1 cellular context compared by ENCODE assay signal in the genomic region with DNA sequence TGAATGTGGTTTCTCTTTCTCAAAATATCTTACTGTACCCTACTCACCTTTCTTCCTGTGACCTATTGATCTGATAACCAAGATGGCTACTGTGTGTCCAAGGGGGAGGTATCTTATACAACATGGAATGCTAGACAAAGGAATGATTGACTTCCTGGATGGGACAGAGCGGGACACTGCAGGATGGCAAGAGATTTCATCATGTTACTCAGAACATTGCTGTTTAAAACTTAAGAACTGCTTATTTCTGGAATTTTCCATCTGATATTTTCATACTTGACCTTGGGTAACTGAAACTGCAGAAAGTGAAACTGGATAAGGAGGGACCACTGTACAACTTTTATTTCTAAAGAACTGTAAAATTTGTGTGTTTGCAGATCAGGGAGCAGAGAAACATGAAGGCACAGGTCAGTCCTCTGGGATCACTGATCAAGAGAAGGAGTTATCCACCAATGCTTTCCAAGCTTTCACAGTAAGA.
A peak's percentile ranks its signal among the peaks of the same experiment; 100 is the strongest.
TF ChIP-seq lines count a peak whose summit lies in the region.

No MANE protein-coding gene starts in this region.

TF ChIP-seq in K562, 482 proteins besides CTCF, POLR2A, EP300 and RAD21 (continued from another document and continues in another):
- TF ChIP-seq RERE (CRISPR knock-in tag; IDR thresholded peaks at IDR 0.05; ENCODE audit: borderline replicate concordance) = no peak
- no peak for TF ChIP-seq MYBL2 (IDR thresholded peaks at IDR 0.05; ENCODE audit: low read depth)
- no peak for TF ChIP-seq MYBL2 (CRISPR knock-in tag; IDR thresholded peaks at IDR 0.05; ENCODE audit: borderline replicate concordance)
- TF ChIP-seq HSF4 (CRISPR knock-in tag; IDR thresholded peaks at IDR 0.05; ENCODE audit: borderline replicate concordance) = peak; percentile 23; the same call in 1 of the 2 replicates
- 0 out of 2 replicates have a peak, but pooled peaks have one; percentile 35 for TF ChIP-seq MTA3 (IDR thresholded peaks at IDR 0.05; ENCODE audit: borderline replicate concordance)
- TF ChIP-seq, protein P1, sequence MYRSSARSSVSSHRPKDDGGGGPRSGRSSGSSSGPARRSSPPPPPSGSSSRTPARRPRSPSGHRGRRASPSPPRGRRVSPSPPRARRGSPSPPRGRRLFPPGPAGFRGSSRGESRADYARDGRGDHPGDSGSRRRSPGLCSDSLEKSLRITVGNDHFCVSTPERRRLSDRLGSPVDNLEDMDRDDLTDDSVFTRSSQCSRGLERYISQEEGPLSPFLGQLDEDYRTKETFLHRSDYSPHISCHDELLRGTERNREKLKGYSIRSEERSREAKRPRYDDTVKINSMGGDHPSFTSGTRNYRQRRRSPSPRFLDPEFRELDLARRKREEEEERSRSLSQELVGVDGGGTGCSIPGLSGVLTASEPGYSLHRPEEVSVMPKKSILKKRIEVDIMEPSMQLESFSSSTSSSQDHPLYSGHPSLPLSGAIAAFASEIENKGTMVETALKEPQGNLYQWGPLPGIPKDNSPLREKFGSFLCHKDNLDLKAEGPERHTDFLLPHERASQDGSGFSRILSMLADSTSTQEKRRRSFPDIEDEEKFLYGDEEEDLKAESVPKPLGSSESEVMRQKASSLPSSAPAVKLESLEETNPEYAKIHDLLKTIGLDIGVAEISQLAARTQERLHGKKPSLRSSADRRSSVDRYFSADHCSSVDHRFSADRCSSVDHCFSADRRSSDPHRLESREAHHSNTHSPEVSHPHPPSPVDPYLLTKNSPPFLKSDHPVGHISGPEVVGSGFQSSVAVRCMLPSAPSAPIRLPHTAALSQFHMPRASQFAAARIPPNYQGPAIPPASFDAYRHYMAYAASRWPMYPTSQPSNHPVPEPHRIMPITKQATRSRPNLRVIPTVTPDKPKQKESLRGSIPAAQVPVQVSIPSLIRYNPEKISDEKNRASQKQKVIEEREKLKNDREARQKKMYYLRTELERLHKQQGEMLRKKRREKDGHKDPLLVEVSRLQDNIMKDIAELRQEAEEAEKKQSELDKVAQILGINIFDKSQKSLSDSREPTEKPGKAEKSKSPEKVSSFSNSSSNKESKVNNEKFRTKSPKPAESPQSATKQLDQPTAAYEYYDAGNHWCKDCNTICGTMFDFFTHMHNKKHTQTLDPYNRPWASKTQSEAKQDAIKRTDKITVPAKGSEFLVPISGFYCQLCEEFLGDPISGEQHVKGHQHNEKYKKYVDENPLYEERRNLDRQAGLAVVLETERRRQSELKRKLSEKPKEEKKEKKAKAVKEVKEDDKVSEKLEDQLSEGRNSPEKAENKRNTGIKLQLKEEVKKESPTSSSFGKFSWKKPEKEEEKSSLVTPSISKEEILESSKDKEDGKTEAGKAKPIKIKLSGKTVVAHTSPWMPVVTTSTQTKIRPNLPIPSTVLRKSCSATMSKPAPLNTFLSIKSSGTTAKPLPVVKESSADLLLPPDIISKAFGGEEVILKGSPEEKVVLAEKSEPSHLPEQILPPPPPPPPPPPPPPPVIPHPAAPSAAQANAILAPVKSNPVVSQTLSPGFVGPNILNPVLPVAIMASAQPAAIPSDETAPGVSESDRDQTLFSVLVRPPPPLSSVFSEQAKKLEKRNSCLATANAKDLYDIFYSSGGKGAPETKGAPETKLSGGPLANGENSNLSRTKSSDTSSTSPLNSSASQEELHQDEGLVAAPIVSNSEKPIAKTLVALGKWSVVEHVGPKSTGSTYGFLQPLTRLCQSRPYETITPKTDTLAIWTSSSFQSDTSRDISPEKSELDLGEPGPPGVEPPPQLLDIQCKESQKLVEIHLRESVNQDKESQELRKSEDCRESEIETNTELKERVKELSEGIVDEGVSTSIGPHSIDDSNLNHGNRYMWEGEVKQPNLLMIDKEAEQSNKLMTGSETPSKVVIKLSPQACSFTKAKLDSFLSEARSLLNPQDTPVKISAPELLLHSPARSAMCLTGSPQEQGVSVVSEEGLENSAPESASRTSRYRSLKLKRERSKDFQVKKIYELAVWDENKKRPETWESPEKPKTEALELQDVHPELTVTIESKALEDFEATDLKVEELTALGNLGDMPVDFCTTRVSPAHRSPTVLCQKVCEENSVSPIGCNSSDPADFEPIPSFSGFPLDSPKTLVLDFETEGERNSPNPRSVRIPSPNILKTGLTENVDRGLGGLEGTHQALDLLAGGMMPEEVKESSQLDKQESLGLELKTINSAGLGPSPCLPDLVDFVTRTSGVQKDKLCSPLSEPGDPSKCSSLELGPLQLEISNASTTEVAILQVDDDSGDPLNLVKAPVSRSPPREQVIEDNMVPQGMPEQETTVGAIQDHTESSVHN (IDR thresholded peaks at IDR 0.05; ENCODE audit: borderline replicate concordance in 1 of 2, low read depth in 1 of 2) = no peak
- TF ChIP-seq NONO (IDR thresholded peaks at IDR 0.05; ENCODE audit: low read depth in 2 of 2, low read length in 1 of 2) = no peak
- no peak for TF ChIP-seq TCF3 (CRISPR knock-in tag; IDR thresholded peaks at IDR 0.05)
- no peak for TF ChIP-seq ESRRB (CRISPR knock-in tag; IDR thresholded peaks at IDR 0.05; ENCODE audit: borderline replicate concordance)
- TF ChIP-seq ZBTB8A (IDR thresholded peaks at IDR 0.05; ENCODE audit: partially characterized antibody) = no peak
- TF ChIP-seq ZNF766 (CRISPR knock-in tag; conservative IDR thresholded peaks at IDR 0.05) = peak; percentile 52; the same call in 1 of the 2 replicates
- TF ChIP-seq YBX1 (IDR thresholded peaks at IDR 0.05) = no peak
- TF ChIP-seq GABPB1 (CRISPR knock-in tag; IDR thresholded peaks at IDR 0.05) = no peak
- TF ChIP-seq ETV1 (tag; conservative IDR thresholded peaks at IDR 0.05; ENCODE audit: low read depth) = peak; percentile 55
- TF ChIP-seq PPARD (CRISPR knock-in tag; IDR thresholded peaks at IDR 0.05) = no peak
- TF ChIP-seq ELK1 (CRISPR knock-in tag; IDR thresholded peaks at IDR 0.05) = no peak
- TF ChIP-seq CEBPG (CRISPR knock-in tag; IDR thresholded peaks at IDR 0.05) = peak; percentile 75
- TF ChIP-seq CEBPG (tag; conservative IDR thresholded peaks at IDR 0.05 in 1 of 2, IDR thresholded peaks at IDR 0.05 in 1 of 2) = peak; percentile 34 to 93; a peak in 2 of 4 replicates
- TF ChIP-seq CSDE1 (IDR thresholded peaks at IDR 0.05) = no peak
- TF ChIP-seq, protein P2, sequence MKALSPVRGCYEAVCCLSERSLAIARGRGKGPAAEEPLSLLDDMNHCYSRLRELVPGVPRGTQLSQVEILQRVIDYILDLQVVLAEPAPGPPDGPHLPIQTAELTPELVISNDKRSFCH (CRISPR knock-in tag; IDR thresholded peaks at IDR 0.05) = no peak
- TF ChIP-seq, protein P2 (tag; IDR thresholded peaks at IDR 0.05) = peak; percentile 49; the same call in 1 of the 2 replicates
- TF ChIP-seq, protein P3, sequence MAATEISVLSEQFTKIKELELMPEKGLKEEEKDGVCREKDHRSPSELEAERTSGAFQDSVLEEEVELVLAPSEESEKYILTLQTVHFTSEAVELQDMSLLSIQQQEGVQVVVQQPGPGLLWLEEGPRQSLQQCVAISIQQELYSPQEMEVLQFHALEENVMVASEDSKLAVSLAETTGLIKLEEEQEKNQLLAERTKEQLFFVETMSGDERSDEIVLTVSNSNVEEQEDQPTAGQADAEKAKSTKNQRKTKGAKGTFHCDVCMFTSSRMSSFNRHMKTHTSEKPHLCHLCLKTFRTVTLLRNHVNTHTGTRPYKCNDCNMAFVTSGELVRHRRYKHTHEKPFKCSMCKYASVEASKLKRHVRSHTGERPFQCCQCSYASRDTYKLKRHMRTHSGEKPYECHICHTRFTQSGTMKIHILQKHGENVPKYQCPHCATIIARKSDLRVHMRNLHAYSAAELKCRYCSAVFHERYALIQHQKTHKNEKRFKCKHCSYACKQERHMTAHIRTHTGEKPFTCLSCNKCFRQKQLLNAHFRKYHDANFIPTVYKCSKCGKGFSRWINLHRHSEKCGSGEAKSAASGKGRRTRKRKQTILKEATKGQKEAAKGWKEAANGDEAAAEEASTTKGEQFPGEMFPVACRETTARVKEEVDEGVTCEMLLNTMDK (IDR thresholded peaks at IDR 0.05; ENCODE audit: borderline replicate concordance, insufficient read depth, low read depth, low read length, poor library complexity, severe bottlenecking) = no peak
- TF ChIP-seq CREM (IDR thresholded peaks at IDR 0.05; ENCODE audit: low read depth) = no peak
- no peak for TF ChIP-seq ZNF217 (CRISPR knock-in tag; IDR thresholded peaks at IDR 0.05)
- TF ChIP-seq, protein P4, sequence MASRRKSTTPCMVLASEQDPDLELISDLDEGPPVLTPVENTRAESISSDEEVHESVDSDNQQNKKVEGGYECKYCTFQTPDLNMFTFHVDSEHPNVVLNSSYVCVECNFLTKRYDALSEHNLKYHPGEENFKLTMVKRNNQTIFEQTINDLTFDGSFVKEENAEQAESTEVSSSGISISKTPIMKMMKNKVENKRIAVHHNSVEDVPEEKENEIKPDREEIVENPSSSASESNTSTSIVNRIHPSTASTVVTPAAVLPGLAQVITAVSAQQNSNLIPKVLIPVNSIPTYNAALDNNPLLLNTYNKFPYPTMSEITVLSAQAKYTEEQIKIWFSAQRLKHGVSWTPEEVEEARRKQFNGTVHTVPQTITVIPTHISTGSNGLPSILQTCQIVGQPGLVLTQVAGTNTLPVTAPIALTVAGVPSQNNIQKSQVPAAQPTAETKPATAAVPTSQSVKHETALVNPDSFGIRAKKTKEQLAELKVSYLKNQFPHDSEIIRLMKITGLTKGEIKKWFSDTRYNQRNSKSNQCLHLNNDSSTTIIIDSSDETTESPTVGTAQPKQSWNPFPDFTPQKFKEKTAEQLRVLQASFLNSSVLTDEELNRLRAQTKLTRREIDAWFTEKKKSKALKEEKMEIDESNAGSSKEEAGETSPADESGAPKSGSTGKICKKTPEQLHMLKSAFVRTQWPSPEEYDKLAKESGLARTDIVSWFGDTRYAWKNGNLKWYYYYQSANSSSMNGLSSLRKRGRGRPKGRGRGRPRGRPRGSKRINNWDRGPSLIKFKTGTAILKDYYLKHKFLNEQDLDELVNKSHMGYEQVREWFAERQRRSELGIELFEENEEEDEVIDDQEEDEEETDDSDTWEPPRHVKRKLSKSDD (conservative IDR thresholded peaks at IDR 0.05; ENCODE audit: low read length) = no peak
- TF ChIP-seq ZNF316 (IDR thresholded peaks at IDR 0.05) = no peak
- TF ChIP-seq ARID3A (IDR thresholded peaks at IDR 0.05; ENCODE audit: borderline replicate concordance, low read depth, low read length) = no peak
- peak; percentile 65 to 67; a peak in 2 of 4 replicates for TF ChIP-seq TRIM24 (IDR thresholded peaks at IDR 0.05)
- TF ChIP-seq ELF2 (CRISPR knock-in tag; IDR thresholded peaks at IDR 0.05) = no peak
- TF ChIP-seq ZNF444 (CRISPR knock-in tag; IDR thresholded peaks at IDR 0.05) = no peak
- no peak for TF ChIP-seq SUPT5H (IDR thresholded peaks at IDR 0.05)
- no peak for TF ChIP-seq FOS (IDR thresholded peaks at IDR 0.05; ENCODE audit: extremely low read depth, insufficient read length)
